8 cellular contexts compared by ENCODE assay signal in the genomic region with DNA sequence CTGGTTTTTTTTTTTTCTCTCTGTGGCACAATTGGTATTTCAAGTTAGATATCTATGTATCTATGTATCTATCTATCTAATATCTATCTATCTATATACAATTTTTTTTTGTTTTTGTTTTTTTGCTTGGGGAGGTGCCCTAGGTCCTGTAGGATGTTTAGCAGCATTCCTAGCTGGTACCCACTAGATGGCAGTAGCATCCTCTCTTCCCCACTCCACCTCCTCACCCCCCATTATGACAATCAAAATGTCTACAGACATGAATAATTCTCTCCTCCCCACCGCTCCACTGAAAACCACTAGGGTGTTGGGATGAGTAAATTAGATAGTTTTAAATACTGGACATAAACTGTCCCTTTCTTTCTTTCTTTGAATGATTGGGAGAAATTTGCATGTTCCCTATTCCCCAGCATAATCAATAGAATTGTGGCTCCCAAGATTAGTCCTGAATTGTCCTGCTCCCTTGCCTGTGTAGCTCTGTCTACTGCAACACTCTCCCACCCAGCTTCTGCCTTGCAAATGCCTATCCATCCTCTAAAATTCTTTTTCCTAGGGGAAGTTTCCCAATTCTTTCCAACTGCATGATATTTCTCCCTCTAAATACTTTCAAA.
DNase-seq lines count a peak whose midpoint lies in the region; ATAC-seq, FAIRE-seq and TF ChIP-seq lines count a peak whose summit lies in the region.

No MANE protein-coding gene starts in this region.

- no peak overlapping the region for H3K27ac Mint-ChIP-seq in endodermal cell

- no peak overlapping the region for H3K9ac ChIP-seq in endodermal cell (ENCODE audit: extremely low read depth, low read length, poor library complexity, severe bottlenecking)

- H3K9me3 ChIP-seq in endodermal cell (ENCODE audit: control insufficient read depth, low read length) (no peaks in the 10 kb centered on the region), spleen (no peaks in the 10 kb centered on the region)

- H3K36me3 ChIP-seq in endodermal cell (ENCODE audit: control insufficient read depth, insufficient read depth, low read length) (no peaks in the 10 kb centered on the region), spleen (no peaks in the 10 kb centered on the region)

- no peak for TF ChIP-seq POLR2A in GM12891 (IDR thresholded peaks at IDR 0.05; ENCODE audit: low read depth, low read length)
- no peak for TF ChIP-seq POLR2A in spleen (IDR thresholded peaks at IDR 0.05)

- H3K4me1 ChIP-seq in endodermal cell (ENCODE audit: control insufficient read depth, insufficient read depth, low read length): no peaks in the 10 kb centered on the region
- no peaks in the 10 kb centered on the region for H3K4me1 ChIP-seq in spleen

- peak; percentile 89 for TF ChIP-seq CTCF in endodermal cell (conservative IDR thresholded peaks at IDR 0.05)
- peak in 5 of 11 experiments; percentile 16 to 47 (median 39) for TF ChIP-seq CTCF in spleen (IDR thresholded peaks at IDR 0.05 in 8 of 11, conservative IDR thresholded peaks at IDR 0.05 in 3 of 11)

- FAIRE-seq in A204.1 (lab: Jason Lieb, UNC): peak; percentile 14
- peak; percentile 28 for FAIRE-seq in GM12891 (lab: Jason Lieb, UNC)

- intact Hi-C loops in spleen (cut with DNase I; ENCODE audit: low total_unique reads): no loop called here

- H3K4me3 ChIP-seq in endodermal cell (ENCODE audit: low read length) (no peak overlapping the region), spleen (no peak overlapping the region)

- H3K27me3 ChIP-seq in endodermal cell (ENCODE audit: control insufficient read depth, insufficient read depth, low read length, poor library complexity, severe bottlenecking) (no peaks in the 10 kb centered on the region), spleen (replicated peaks in 1 of 7) (no peaks in the 10 kb centered on the region)

- no CpG with 5 or more reads among the region's 1 CpG for WGBS in endodermal cell (ENCODE audit: insufficient coverage in 1 of 2, insufficient read length in 1 of 2), 2 experiments
- WGBS in spleen, 5 donors: 4 to 15% (median 12%) methylated on average over 1 of the region's 1 CpG

- ATAC-seq in HG02870 (IDR thresholded peaks at IDR 0.05; ENCODE audit: unreplicated experiment): peak; percentile 81

- no peaks in the 10 kb centered on the region for H3K36me3 Mint-ChIP-seq in endodermal cell (ENCODE audit: low read depth)

- H3K4me3 Mint-ChIP-seq in endodermal cell: no peak overlapping the region

- H3K27ac ChIP-seq in endodermal cell (ENCODE audit: low read depth, low read length): no peak overlapping the region
- H3K27ac ChIP-seq in spleen: no peak overlapping the region

- DNase-seq in GM12891 (ENCODE audit: insufficient read length, low spot score): peak; percentile 31
- DNase-seq in NOMO-1 treated with dmso at 0.1 percent for 144 hours (lab: John Stamatoyannopoulos, UW; ENCODE audit: unreplicated experiment): peak; percentile 1
- DNase-seq in endodermal cell: peak; percentile 52
- DNase-seq in renal cortical epithelial cell (ENCODE audit: low read depth): peak; percentile 57
- DNase-seq in activated T-cell treated with anti-CD3 and anti-CD28 coated beads, Interleukin-2, amount 50 U/mL, for 48 hours: no peak
- DNase-seq in spleen: no peak

- H3K9me3 Mint-ChIP-seq in endodermal cell: no peaks in the 10 kb centered on the region

- no peaks in the 10 kb centered on the region for H3K27me3 Mint-ChIP-seq in endodermal cell (ENCODE audit: insufficient read depth)

- H3K4me1 Mint-ChIP-seq in endodermal cell: no peaks in the 10 kb centered on the region

TF ChIP-seq in GM12891, 5 proteins besides CTCF, POLR2A, EP300 and RAD21:
- TF ChIP-seq POU2F2 (IDR thresholded peaks at IDR 0.05; ENCODE audit: low read depth, low read length) (no peak), SPI1 (IDR thresholded peaks at IDR 0.05; ENCODE audit: low read depth, low read length) (no peak), PAX5 (IDR thresholded peaks at IDR 0.05; ENCODE audit: insufficient read depth, low read length, severe bottlenecking) (no peak), TAF1 (IDR thresholded peaks at IDR 0.05; ENCODE audit: low read depth, low read length) (no peak), POLR2AphosphoS5 (IDR thresholded peaks at IDR 0.05; ENCODE audit: low read depth, low read length) (no peak)
TF ChIP-seq in GM12891: peak in this region for 0.

Comparison
In these comparisons a context has a peak if more than half of its experiments do, and no peak if none do; other contexts are left out.
1. DNase-seq: peak in GM12891 (single experiment), NOMO-1 treated with dmso at 0.1 percent for 144 hours (single experiment), endodermal cell (single experiment) and renal cortical epithelial cell (single experiment); none in activated T-cell treated with anti-CD3 and anti-CD28 coated beads, Interleukin-2, amount 50 U/mL, for 48 hours (0 of 2) and spleen (single experiment).